Comparison of ENCODE assay signal across 8 cellular contexts in genomic region chr18:35343488-35343935, GRCh38. TPM values are rescaled to one million over a fixed set of nuclear protein-coding genes. Genes with fewer than 3 reads are reported as not detected.
DNase-seq lines count a peak whose midpoint lies in the region; ATAC-seq and TF ChIP-seq lines count a peak whose summit lies in the region.

No MANE protein-coding gene starts in this region.

- H3F3A ChIP-seq in SU-DHL-6 (ENCODE audit: insufficient read depth): 0 out of 2 replicates have a peak, but pooled peaks cover 4% of the 10 kb centered on the region

- peaks cover 41% of the 10 kb centered on the region for H4K20me1 ChIP-seq in SU-DHL-6 (ENCODE audit: low read depth, low read length)

- H3K4me3 ChIP-seq in H7 (ENCODE audit: insufficient read depth, low read depth, low read length) (peak overlapping the region; percentile 98), SU-DHL-6 (ENCODE audit: insufficient read depth, low read length, poor library complexity, severe bottlenecking) (peak overlapping the region; percentile 94), fibroblast of villous mesenchyme (ENCODE audit: low read depth, low read length) (peak overlapping the region; percentile 93), skeletal muscle satellite cell (ENCODE audit: low read length) (peak overlapping the region; percentile 90)

- DNase-seq in H7 (no peak), fibroblast of villous mesenchyme (ENCODE audit: low read depth) (no peak), NOMO-1 treated with DMSO at 0.1 percent for 48 hours (lab: John Stamatoyannopoulos, UW; ENCODE audit: unreplicated experiment) (no peak), posterior vena cava (ENCODE audit: low spot score) (no peak), NCI-H146 treated with DMSO at 0.1 percent for 48 hours (lab: John Stamatoyannopoulos, UW; ENCODE audit: unreplicated experiment) (no peak)

- no peaks in the 10 kb centered on the region for H3K27me3 ChIP-seq in H7 (ENCODE audit: control insufficient read depth, insufficient read depth, low read length)
- no peaks in the 10 kb centered on the region for H3K27me3 ChIP-seq in SU-DHL-6 (ENCODE audit: low read length)
- H3K27me3 ChIP-seq in skeletal muscle satellite cell (ENCODE audit: control insufficient read depth, insufficient read depth, low read length): no peaks in the 10 kb centered on the region

- no peak for ATAC-seq in GM21576 (IDR thresholded peaks at IDR 0.05; ENCODE audit: unreplicated experiment)

- intact Hi-C loops in posterior vena cava (cut with DNase I): loop anchor here in 1 of 2 donors (10.0 kb wide), 1 partner anchor 99 kb away; the partner anchor contains the start of gene ZNF397

- no peak for TF ChIP-seq CTCF in SU-DHL-6 (IDR thresholded peaks at IDR 0.05; ENCODE audit: insufficient read depth, low read length, poor library complexity, severe bottlenecking)
- TF ChIP-seq CTCF in fibroblast of villous mesenchyme (IDR thresholded peaks at IDR 0.05; ENCODE audit: insufficient read depth, low read depth, low read length): no peak

- peak overlapping the region; percentile 95 for H3K9ac ChIP-seq in SU-DHL-6 (ENCODE audit: low read length)
- H3K9ac ChIP-seq in skeletal muscle satellite cell (ENCODE audit: low read depth, low read length): peak overlapping the region; percentile 99

- no peaks in the 10 kb centered on the region for H3K9me3 ChIP-seq in SU-DHL-6 (ENCODE audit: insufficient read depth, low read length)
- H3K9me3 ChIP-seq in skeletal muscle satellite cell (replicated peaks; ENCODE audit: low read length): no peaks in the 10 kb centered on the region

- H3K27ac ChIP-seq in SU-DHL-6 (ENCODE audit: low read depth, low read length): peak overlapping the region; percentile 83; the same call in 1 of the 2 replicates

- H3K36me3 ChIP-seq in H7 (replicated peaks; ENCODE audit: control insufficient read depth, insufficient read depth, low read length) (peaks cover 15% of the 10 kb centered on the region), SU-DHL-6 (ENCODE audit: low read length) (peaks cover 24% of the 10 kb centered on the region), skeletal muscle satellite cell (ENCODE audit: insufficient read depth, low read length) (peaks cover 19% of the 10 kb centered on the region)

- peaks cover 11% of the 10 kb centered on the region for H3K4me1 ChIP-seq in skeletal muscle satellite cell (ENCODE audit: control insufficient read depth, insufficient read depth, low read length)

- no peaks in the 10 kb centered on the region for H3K9me2 ChIP-seq in SU-DHL-6 (replicated peaks; ENCODE audit: insufficient read depth, low read length)

- H3K4me2 ChIP-seq in SU-DHL-6 (ENCODE audit: low read depth, low read length, poor library complexity, severe bottlenecking): peak overlapping the region; percentile 93
- peak overlapping the region; percentile 83 for H3K4me2 ChIP-seq in skeletal muscle satellite cell (ENCODE audit: low read length)

- H3K79me2 ChIP-seq in SU-DHL-6 (ENCODE audit: insufficient read depth, low read length): peaks cover 55% of the 10 kb centered on the region

- H2AFZ ChIP-seq in SU-DHL-6 (ENCODE audit: low read depth, low read length, severe bottlenecking): peak overlapping the region; percentile 98

RNA-seq across cellular contexts. Expression of gene ZNF24, which starts 0.7 kb away (rescaled TPM):
- total RNA-seq in H7 (2014; rRNA removed; shearing (Covaris generic)): 29.4 and 32.8 TPM in 2 replicates
- total RNA-seq in fibroblast of villous mesenchyme (23.8 and 41.0 TPM in 2 replicates), posterior vena cava (10 to 100 TPM; 36.3 to 43.8 TPM)
- 17.9 and 19.0 TPM in 2 replicates for total RNA-seq in skeletal muscle satellite cell (2012; rRNA removed)

RNA-seq across cellular contexts. Expression of gene ZNF396, which starts 33.6 kb away (rescaled TPM):
- total RNA-seq in H7 (2014; rRNA removed; shearing (Covaris generic)): 1.4 and 2.0 TPM in 2 replicates
- 0.64 and 1.3 TPM in 2 replicates for total RNA-seq in fibroblast of villous mesenchyme
- total RNA-seq in skeletal muscle satellite cell (2012; rRNA removed): 0.25 and 0.66 TPM in 2 replicates
- 1 to 10 TPM; 1.7 to 3.4 TPM for total RNA-seq in posterior vena cava

RNA-seq across cellular contexts. Expression of gene ZSCAN30, which starts 53.5 kb away (rescaled TPM):
- 6.2 and 8.2 TPM in 2 replicates for total RNA-seq in H7 (2014; rRNA removed; shearing (Covaris generic))
- total RNA-seq in fibroblast of villous mesenchyme: 17.4 and 21.6 TPM in 2 replicates
- 12.2 and 15.2 TPM in 2 replicates for total RNA-seq in skeletal muscle satellite cell (2012; rRNA removed)
- total RNA-seq in posterior vena cava: 10 to 100 TPM; 12.8 to 14.9 TPM
